ENCODE assay signal across 2 cellular contexts in the genomic region with DNA sequence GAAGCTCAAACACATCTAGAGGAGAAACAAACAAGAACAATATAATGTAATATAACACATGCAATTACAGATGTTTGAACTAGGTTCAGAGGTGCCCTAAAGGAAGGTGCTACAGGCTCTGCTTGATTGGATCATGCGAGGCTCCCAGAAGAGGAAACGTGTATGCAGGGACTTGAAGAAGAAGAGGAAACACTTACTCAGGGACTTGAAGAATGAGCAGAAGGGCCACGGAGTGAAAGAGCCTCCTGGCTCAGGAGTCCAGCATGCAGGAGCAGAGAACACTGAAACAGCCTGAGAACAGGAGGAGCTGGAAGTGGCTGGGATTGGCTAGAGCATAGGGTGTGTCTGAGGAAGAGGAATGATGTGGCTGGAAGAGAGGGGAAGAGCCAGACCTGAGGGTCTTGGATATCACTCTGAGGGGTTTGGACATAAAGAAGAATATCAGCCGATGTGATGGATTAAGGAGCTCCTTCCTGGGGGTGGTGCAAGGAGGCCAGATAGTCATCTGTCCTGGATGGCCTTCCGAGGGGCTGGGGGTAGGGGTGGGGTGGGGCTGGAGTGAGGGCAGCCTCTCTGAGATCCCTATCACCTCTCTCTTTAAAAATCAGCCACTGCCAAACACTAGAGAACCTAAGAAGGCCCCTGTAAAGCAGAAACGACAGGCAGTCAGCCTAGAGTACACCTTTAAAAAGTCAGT.
TF ChIP-seq lines count a peak whose summit lies in the region.

No MANE protein-coding gene starts in this region.

TF ChIP-seq in A549, 52 proteins besides CTCF, POLR2A, EP300 and RAD21 (continued from another document):
- TF ChIP-seq, protein P1, sequence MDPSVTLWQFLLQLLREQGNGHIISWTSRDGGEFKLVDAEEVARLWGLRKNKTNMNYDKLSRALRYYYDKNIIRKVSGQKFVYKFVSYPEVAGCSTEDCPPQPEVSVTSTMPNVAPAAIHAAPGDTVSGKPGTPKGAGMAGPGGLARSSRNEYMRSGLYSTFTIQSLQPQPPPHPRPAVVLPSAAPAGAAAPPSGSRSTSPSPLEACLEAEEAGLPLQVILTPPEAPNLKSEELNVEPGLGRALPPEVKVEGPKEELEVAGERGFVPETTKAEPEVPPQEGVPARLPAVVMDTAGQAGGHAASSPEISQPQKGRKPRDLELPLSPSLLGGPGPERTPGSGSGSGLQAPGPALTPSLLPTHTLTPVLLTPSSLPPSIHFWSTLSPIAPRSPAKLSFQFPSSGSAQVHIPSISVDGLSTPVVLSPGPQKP (IDR thresholded peaks at IDR 0.05; ENCODE audit: low read depth, low read length): no peak
- TF ChIP-seq NFE2L2 (conservative IDR thresholded peaks at IDR 0.05; ENCODE audit: low read length) (no peak), NPAS2 (CRISPR knock-in tag; IDR thresholded peaks at IDR 0.05; ENCODE audit: borderline replicate concordance) (no peak), SMC3 (IDR thresholded peaks at IDR 0.05) (no peak), HOXA7 (CRISPR knock-in tag; IDR thresholded peaks at IDR 0.05) (no peak), HEYL (CRISPR knock-in tag; IDR thresholded peaks at IDR 0.05) (no peak), CBX2 (IDR thresholded peaks at IDR 0.05; ENCODE audit: borderline replicate concordance, low read depth) (no peak), ZC3H11A (IDR thresholded peaks at IDR 0.05) (no peak), RCOR1 (IDR thresholded peaks at IDR 0.05; ENCODE audit: low read depth, low read length) (no peak), HDAC2 (IDR thresholded peaks at IDR 0.05) (no peak), MAZ (IDR thresholded peaks at IDR 0.05; ENCODE audit: borderline replicate concordance, low read depth, low read length) (no peak), EHF (CRISPR knock-in tag; IDR thresholded peaks at IDR 0.05) (no peak), RFX5 (IDR thresholded peaks at IDR 0.05) (no peak), TFCP2L1 (CRISPR knock-in tag; IDR thresholded peaks at IDR 0.05) (no peak)
- TF ChIP-seq, protein P2, sequence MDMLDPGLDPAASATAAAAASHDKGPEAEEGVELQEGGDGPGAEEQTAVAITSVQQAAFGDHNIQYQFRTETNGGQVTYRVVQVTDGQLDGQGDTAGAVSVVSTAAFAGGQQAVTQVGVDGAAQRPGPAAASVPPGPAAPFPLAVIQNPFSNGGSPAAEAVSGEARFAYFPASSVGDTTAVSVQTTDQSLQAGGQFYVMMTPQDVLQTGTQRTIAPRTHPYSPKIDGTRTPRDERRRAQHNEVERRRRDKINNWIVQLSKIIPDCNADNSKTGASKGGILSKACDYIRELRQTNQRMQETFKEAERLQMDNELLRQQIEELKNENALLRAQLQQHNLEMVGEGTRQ (IDR thresholded peaks at IDR 0.05): no peak
- TF ChIP-seq, protein P3, sequence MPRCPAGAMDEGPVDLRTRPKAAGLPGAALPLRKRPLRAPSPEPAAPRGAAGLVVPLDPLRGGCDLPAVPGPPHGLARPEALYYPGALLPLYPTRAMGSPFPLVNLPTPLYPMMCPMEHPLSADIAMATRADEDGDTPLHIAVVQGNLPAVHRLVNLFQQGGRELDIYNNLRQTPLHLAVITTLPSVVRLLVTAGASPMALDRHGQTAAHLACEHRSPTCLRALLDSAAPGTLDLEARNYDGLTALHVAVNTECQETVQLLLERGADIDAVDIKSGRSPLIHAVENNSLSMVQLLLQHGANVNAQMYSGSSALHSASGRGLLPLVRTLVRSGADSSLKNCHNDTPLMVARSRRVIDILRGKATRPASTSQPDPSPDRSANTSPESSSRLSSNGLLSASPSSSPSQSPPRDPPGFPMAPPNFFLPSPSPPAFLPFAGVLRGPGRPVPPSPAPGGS (IDR thresholded peaks at IDR 0.05): no peak
- TF ChIP-seq, protein P4, sequence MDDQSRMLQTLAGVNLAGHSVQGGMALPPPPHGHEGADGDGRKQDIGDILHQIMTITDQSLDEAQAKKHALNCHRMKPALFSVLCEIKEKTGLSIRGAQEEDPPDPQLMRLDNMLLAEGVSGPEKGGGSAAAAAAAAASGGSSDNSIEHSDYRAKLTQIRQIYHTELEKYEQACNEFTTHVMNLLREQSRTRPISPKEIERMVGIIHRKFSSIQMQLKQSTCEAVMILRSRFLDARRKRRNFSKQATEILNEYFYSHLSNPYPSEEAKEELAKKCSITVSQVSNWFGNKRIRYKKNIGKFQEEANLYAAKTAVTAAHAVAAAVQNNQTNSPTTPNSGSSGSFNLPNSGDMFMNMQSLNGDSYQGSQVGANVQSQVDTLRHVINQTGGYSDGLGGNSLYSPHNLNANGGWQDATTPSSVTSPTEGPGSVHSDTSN (IDR thresholded peaks at IDR 0.05): no peak

TF ChIP-seq in IMR-90, 13 proteins besides CTCF, POLR2A, EP300 and RAD21 (continued from another document):
- TF ChIP-seq, protein P1 (IDR thresholded peaks at IDR 0.05; ENCODE audit: borderline replicate concordance, low read depth, low read length): no peak
- TF ChIP-seq MAFK (IDR thresholded peaks at IDR 0.05; ENCODE audit: low read depth, low read length): no peak
- TF ChIP-seq CEBPB (IDR thresholded peaks at IDR 0.05; ENCODE audit: low read depth, low read length): no peak
- TF ChIP-seq FOS (IDR thresholded peaks at IDR 0.05; ENCODE audit: low read depth, low read length): no peak
- TF ChIP-seq BHLHE40 (IDR thresholded peaks at IDR 0.05; ENCODE audit: low read depth, low read length): no peak
- no peak for TF ChIP-seq SMC3 (IDR thresholded peaks at IDR 0.05; ENCODE audit: low read depth, low read length)
- no peak for TF ChIP-seq CHD1 (IDR thresholded peaks at IDR 0.05; ENCODE audit: low read depth, low read length)
- TF ChIP-seq, protein P2 (IDR thresholded peaks at IDR 0.05; ENCODE audit: low read depth, low read length): no peak
- TF ChIP-seq RCOR1 (IDR thresholded peaks at IDR 0.05; ENCODE audit: insufficient replicate concordance, low read length): no peak
- TF ChIP-seq NFE2L2 (IDR thresholded peaks at IDR 0.05; ENCODE audit: low read depth, low read length): no peak
- no peak for TF ChIP-seq MXI1 (IDR thresholded peaks at IDR 0.05; ENCODE audit: borderline replicate concordance, low read depth, low read length)
TF ChIP-seq in IMR-90: peak in this region for 0.
